In genomic region chr2:236688157-236688556, GRCh38 we compare ENCODE assay signal across 18 cellular contexts.
"Had no signal": no experiment of that assay in that cellular context is flagged by ENCODE, and none has a peak within 500 bp of the region (broad histone marks: within the 10 kb centered on the region; RNA-seq: fewer than 3 reads in every experiment).

No MANE protein-coding gene starts in this region.

- H3K9me3 Mint-ChIP-seq: activated B cell treated with CpG ODN at 0.5 μM for 24 hours; activated CD4-positive, alpha-beta memory T cell treated with anti-CD3 and anti-CD28 coated beads for 36 hours; activated naive CD4-positive, alpha-beta T cell treated with anti-CD3 and anti-CD28 coated beads, Interleukin-2, amount 10 ng/mL, durations not matched to agents 7 days and 5 days; immature natural killer cell; memory B cell; naive thymus-derived CD8-positive, alpha-beta T cell; stimulated activated memory B cell treated with anti-CD40 and anti-IgM and Interleukin-4, amounts not matched to agents 10 μg/mL and 1 μg/mL and 100 μg/mL, for 72 hours; T-helper 1 cell treated with Interleukin-12 subunit alpha and Interleukin-12 subunit beta and Interleukin-4 antibody, amounts not matched to agents 30 μg/mL and 1 μg/mL, for 36 hours had no signal

- H3K4me1 Mint-ChIP-seq: activated B cell treated with CpG ODN at 0.5 μM for 24 hours; activated CD4-positive, alpha-beta T cell treated with anti-CD3 and anti-CD28 coated beads for 36 hours; activated naive CD4-positive, alpha-beta T cell treated with anti-CD3 and anti-CD28 coated beads, Interleukin-2, amount 10 ng/mL, durations not matched to agents 7 days and 5 days; immature natural killer cell; memory B cell; naive thymus-derived CD8-positive, alpha-beta T cell had no signal

- H3K27ac ChIP-seq: cardiac muscle cell, right lobe of liver, stomach, testis had no signal

- H3K9me3 ChIP-seq: right lobe of liver, stomach, testis had no signal

- DNase-seq: activated B cell treated with CpG ODN at 0.5 μM for 24 hours; activated CD4-positive, alpha-beta memory T cell treated with anti-CD3 and anti-CD28 coated beads for 36 hours; activated CD4-positive, alpha-beta T cell treated with anti-CD3 and anti-CD28 coated beads for 36 hours; activated naive CD4-positive, alpha-beta T cell treated with anti-CD3 and anti-CD28 coated beads, Interleukin-2, amount 10 ng/mL, durations not matched to agents 7 days and 5 days; activated T-cell treated with anti-CD3 and anti-CD28 coated beads, Interleukin-2, amount 50 U/mL, for 48 hours; foreskin fibroblast; immature natural killer cell; naive thymus-derived CD8-positive, alpha-beta T cell; small intestine; stimulated activated CD4-positive, alpha-beta T cell treated with anti-CD3 and anti-CD28 coated beads, Interleukin-15, amount 100 ng/mL, for 24 hours; stomach; T1000; testis had no signal

- H3K36me3 Mint-ChIP-seq: activated CD4-positive, alpha-beta memory T cell treated with anti-CD3 and anti-CD28 coated beads for 36 hours; activated naive CD4-positive, alpha-beta T cell treated with anti-CD3 and anti-CD28 coated beads, Interleukin-2, amount 10 ng/mL, durations not matched to agents 7 days and 5 days; immature natural killer cell; memory B cell; naive thymus-derived CD8-positive, alpha-beta T cell; stimulated activated memory B cell treated with anti-CD40 and anti-IgM and Interleukin-4, amounts not matched to agents 10 μg/mL and 1 μg/mL and 100 μg/mL, for 72 hours had no signal

- H3K4me3 ChIP-seq: cardiac muscle cell, right lobe of liver, stomach, testis had no signal

- ATAC-seq: activated CD4-positive, alpha-beta T cell treated with anti-CD3 and anti-CD28 coated beads for 36 hours; naive thymus-derived CD8-positive, alpha-beta T cell; stimulated activated memory B cell treated with anti-CD40 and anti-IgM and Interleukin-4, amounts not matched to agents 10 μg/mL and 1 μg/mL and 100 μg/mL, for 72 hours had no signal

- H3K27ac Mint-ChIP-seq: activated B cell treated with CpG ODN at 0.5 μM for 24 hours; activated CD4-positive, alpha-beta memory T cell treated with anti-CD3 and anti-CD28 coated beads for 36 hours; activated CD4-positive, alpha-beta T cell treated with anti-CD3 and anti-CD28 coated beads for 36 hours; activated naive CD4-positive, alpha-beta T cell treated with anti-CD3 and anti-CD28 coated beads, Interleukin-2, amount 10 ng/mL, durations not matched to agents 7 days and 5 days; memory B cell; naive thymus-derived CD8-positive, alpha-beta T cell; stimulated activated memory B cell treated with anti-CD40 and anti-IgM and Interleukin-4, amounts not matched to agents 10 μg/mL and 1 μg/mL and 100 μg/mL, for 72 hours; T-helper 1 cell treated with Interleukin-12 subunit alpha and Interleukin-12 subunit beta and Interleukin-4 antibody, amounts not matched to agents 30 μg/mL and 1 μg/mL, for 36 hours had no signal

- H3K4me3 Mint-ChIP-seq: activated B cell treated with CpG ODN at 0.5 μM for 24 hours; activated CD4-positive, alpha-beta memory T cell treated with anti-CD3 and anti-CD28 coated beads for 36 hours; activated CD4-positive, alpha-beta T cell treated with anti-CD3 and anti-CD28 coated beads for 36 hours; activated naive CD4-positive, alpha-beta T cell treated with anti-CD3 and anti-CD28 coated beads, Interleukin-2, amount 10 ng/mL, durations not matched to agents 7 days and 5 days; immature natural killer cell; memory B cell; naive thymus-derived CD8-positive, alpha-beta T cell; stimulated activated memory B cell treated with anti-CD40 and anti-IgM and Interleukin-4, amounts not matched to agents 10 μg/mL and 1 μg/mL and 100 μg/mL, for 72 hours; T-helper 1 cell treated with Interleukin-12 subunit alpha and Interleukin-12 subunit beta and Interleukin-4 antibody, amounts not matched to agents 30 μg/mL and 1 μg/mL, for 36 hours had no signal

- H3K4me1 ChIP-seq: right lobe of liver, testis had no signal

- H3K36me3 ChIP-seq: cardiac muscle cell, right lobe of liver, stomach had no signal

- H3K27me3 ChIP-seq: cardiac muscle cell, right lobe of liver, stomach, testis had no signal
